ENCODE assay signal across 17 cellular contexts in genomic region chr9:99197124-99197630, GRCh38. TPM values are rescaled to one million over a fixed set of nuclear protein-coding genes. Genes with fewer than 3 reads are reported as not detected.
DNase-seq lines count a peak whose midpoint lies in the region; ATAC-seq, FAIRE-seq and TF ChIP-seq lines count a peak whose summit lies in the region.
"Had no signal": no experiment of that assay in that cellular context is flagged by ENCODE, and none has a peak within 500 bp of the region (broad histone marks: within the 10 kb centered on the region; RNA-seq: fewer than 3 reads in every experiment).

No MANE protein-coding gene starts in this region.

- peak overlapping the region; percentile 19; the same call in 1 of the 2 replicates for H2AFZ ChIP-seq in GM12878 (ENCODE audit: control insufficient read depth, low read depth, low read length)

- no peak overlapping the region for H3K27ac ChIP-seq in GM12878 (ENCODE audit: control insufficient read depth, insufficient read depth)

- POLR2A ChIA-PET in GM12878 (lab: Charles Lee): interaction anchor here (0.6 to 3.7 kb wide), 13 partner anchors 8 to 228 kb away, joined by 3 to 20 read pairs (median 4); partner anchors contain the start of genes ALG2 and SEC61B

- CTCF ChIA-PET in GM12878 (lab: Yijun Ruan, JAX): interaction anchor here (0.8 to 8.6 kb wide), 10 partner anchors 12 to 99 kb away, joined by 3 to 96 read pairs (median 4); partner anchors contain the start of genes ALG2 and SEC61B

- ATAC-seq in GM12878: peak; percentile 31
- no peak for ATAC-seq in GM21529 (IDR thresholded peaks at IDR 0.05; ENCODE audit: unreplicated experiment)

- no peak for TF ChIP-seq RAD21 in GM12878 (IDR thresholded peaks at IDR 0.05; ENCODE audit: insufficient read depth, low read depth, low read length)

- no peak overlapping the region for H3K4me3 Mint-ChIP-seq in HFFc6
- H3K4me3 Mint-ChIP-seq in mesothelial cell of epicardium: no peak overlapping the region
- H3K4me3 Mint-ChIP-seq: CD14-positive monocyte, IgD-negative memory B cell had no signal

- FAIRE-seq in GM12878 (lab: Jason Lieb, UNC): no peak

- H4K20me1 ChIP-seq in GM12878 (ENCODE audit: control insufficient read depth, insufficient read depth): no peaks in the 10 kb centered on the region

- no peaks in the 10 kb centered on the region for H3K36me3 ChIP-seq in GM12878 (ENCODE audit: control insufficient read depth in 2 of 2, insufficient read depth in 2 of 2, low read length in 1 of 2)

- no peaks in the 10 kb centered on the region for H3K27me3 ChIP-seq in GM12878 (replicated peaks in 1 of 2; ENCODE audit: control insufficient read depth in 2 of 2, insufficient read depth in 2 of 2, low read length in 1 of 2)

- intact Hi-C loops in GM12878 (cut with micrococcal nuclease; ENCODE audit: unreplicated experiment): no loop called here

- peaks cover 34% of the 10 kb centered on the region for H3K4me1 ChIP-seq in GM12878 (ENCODE audit: control insufficient read depth, insufficient read depth, low read length)
- H3K4me1 ChIP-seq: Caco-2 had no signal

- TF ChIP-seq CTCF in HFFc6 (IDR thresholded peaks at IDR 0.05) (peak; percentile 41), GM12878 (IDR thresholded peaks at IDR 0.05 in 2 of 3, conservative IDR thresholded peaks at IDR 0.05 in 1 of 3; ENCODE audit: control insufficient read depth in 2 of 3, extremely low read depth in 1 of 3, insufficient read depth in 1 of 3, low read depth in 3 of 3, low read length in 3 of 3) (no peak), mesothelial cell of epicardium (IDR thresholded peaks at IDR 0.05; ENCODE audit: unreplicated experiment) (peak; percentile 13)

- peaks cover 1% of the 10 kb centered on the region; the same call in 2 of the 3 replicates for H3K9me3 ChIP-seq in GM12878 (replicated peaks; ENCODE audit: control insufficient read depth, insufficient read depth, low read length)
- H3K9me3 ChIP-seq: Caco-2 had no signal

- 67% methylated on average over 3 of the region's 3 CpGs for WGBS in GM12878 (ENCODE audit: insufficient coverage, insufficient replicate concordance, low lambda C conversion rate, missing lambda C conversion rate)

- no TSS peak for BruUV-seq in GM12878 (replicated peaks; lab: Mats Ljungman, UMichigan)

- H3K27me3 Mint-ChIP-seq in HFFc6 (ENCODE audit: insufficient read depth) (peaks cover 26% of the 10 kb centered on the region), mesothelial cell of epicardium (ENCODE audit: low read depth) (peaks cover 15% of the 10 kb centered on the region)
- H3K27me3 Mint-ChIP-seq: IgD-negative memory B cell had no signal

- no peak overlapping the region for H3K9ac ChIP-seq in GM12878 (ENCODE audit: control insufficient read depth, insufficient read depth, low read length)

- RAD21 ChIA-PET in GM12878 (lab: Charles Lee; ENCODE audit: unreplicated experiment): interaction anchor here (1.0 to 2.9 kb wide), 9 partner anchors 8 to 37 kb away, joined by 3 to 18 read pairs (median 6); partner anchors contain the start of genes ALG2 and SEC61B

- TF ChIP-seq EP300 in GM12878 (IDR thresholded peaks at IDR 0.05; ENCODE audit: borderline replicate concordance in 1 of 2, control insufficient read depth in 1 of 2, low read depth in 2 of 2, low read length in 2 of 2): no peak

- H3K27ac Mint-ChIP-seq in HFFc6: no peak overlapping the region
- no peak overlapping the region for H3K27ac Mint-ChIP-seq in mesothelial cell of epicardium
- H3K27ac Mint-ChIP-seq: CD14-positive monocyte had no signal

- SMC1A ChIA-PET in GM12878 (lab: Charles Lee; ENCODE audit: uncharacterized antibody, unreplicated experiment): interaction anchor here (0.6 to 6.1 kb wide), 16 partner anchors 11 to 79 kb away, joined by 3 to 68 read pairs (median 4); partner anchors contain the start of genes ALG2 and SEC61B

- H3K79me2 ChIP-seq in GM12878 (ENCODE audit: control insufficient read depth, insufficient read depth, low read length): no peaks in the 10 kb centered on the region

- H3K9me3 Mint-ChIP-seq in HFFc6: no peaks in the 10 kb centered on the region
- no peaks in the 10 kb centered on the region for H3K9me3 Mint-ChIP-seq in mesothelial cell of epicardium

- peaks cover 7% of the 10 kb centered on the region for H3K4me1 Mint-ChIP-seq in HFFc6 (ENCODE audit: low read depth)
- H3K4me1 Mint-ChIP-seq in mesothelial cell of epicardium: no peaks in the 10 kb centered on the region

- H3K4me3 ChIP-seq in GM12878: no peak overlapping the region

- TF ChIP-seq POLR2A in GM12878 (IDR thresholded peaks at IDR 0.05; ENCODE audit: low read depth, low read length): no peak

- peak; percentile 33 for DNase-seq in NCI-H2171 treated with DMSO at 0.1 percent for 48 hours (lab: John Stamatoyannopoulos, UW)
- no peak for DNase-seq in NCI-H2171 (lab: John Stamatoyannopoulos, UW)
- no peak for DNase-seq in HFFc6
- DNase-seq in GM12878 (ENCODE audit: low read depth, low spot score): no peak
- no peak for DNase-seq in mesothelial cell of epicardium (ENCODE audit: low spot score in 2 of 2, unreplicated experiment in 2 of 2)
- DNase-seq in SKM-1 (lab: John Stamatoyannopoulos, UW; ENCODE audit: unreplicated experiment): no peak
- no peak for DNase-seq in iPS-NIHi11 (ENCODE audit: low spot score)
- DNase-seq: Caco-2, DMS79 treated with DMSO at 0.1 percent for 48 hours, GDM1, NCI-H1417 treated with DMSO at 0.1 percent for 48 hours, NCI-H2029, NCI-H82, RPMI8226 had no signal

- H3K36me3 Mint-ChIP-seq in HFFc6 (ENCODE audit: low read depth) (no peaks in the 10 kb centered on the region), mesothelial cell of epicardium (no peaks in the 10 kb centered on the region)
- H3K36me3 Mint-ChIP-seq: CD14-positive monocyte had no signal

- no peak overlapping the region for H3K4me2 ChIP-seq in GM12878 (ENCODE audit: control insufficient read depth, insufficient read depth)

- in situ Hi-C loops in GM12878 (cut with MboI): no loop called here

TF ChIP-seq in GM12878, 131 proteins besides CTCF, POLR2A, EP300 and RAD21 (continues in another document):
- TF ChIP-seq MYC (IDR thresholded peaks at IDR 0.05; ENCODE audit: insufficient read depth, insufficient read length, insufficient replicate concordance, low read length, severe bottlenecking) (no peak), HDAC6 (IDR thresholded peaks at IDR 0.05; ENCODE audit: unreplicated experiment) (no peak), SPI1 (IDR thresholded peaks at IDR 0.05; ENCODE audit: borderline replicate concordance, insufficient read depth, low read depth, low read length) (no peak), PAX5 (IDR thresholded peaks at IDR 0.05; ENCODE audit: borderline replicate concordance, low read depth, low read length) (0 out of 2 replicates have a peak, but pooled peaks have one; percentile 11)
- TF ChIP-seq, protein P1, sequence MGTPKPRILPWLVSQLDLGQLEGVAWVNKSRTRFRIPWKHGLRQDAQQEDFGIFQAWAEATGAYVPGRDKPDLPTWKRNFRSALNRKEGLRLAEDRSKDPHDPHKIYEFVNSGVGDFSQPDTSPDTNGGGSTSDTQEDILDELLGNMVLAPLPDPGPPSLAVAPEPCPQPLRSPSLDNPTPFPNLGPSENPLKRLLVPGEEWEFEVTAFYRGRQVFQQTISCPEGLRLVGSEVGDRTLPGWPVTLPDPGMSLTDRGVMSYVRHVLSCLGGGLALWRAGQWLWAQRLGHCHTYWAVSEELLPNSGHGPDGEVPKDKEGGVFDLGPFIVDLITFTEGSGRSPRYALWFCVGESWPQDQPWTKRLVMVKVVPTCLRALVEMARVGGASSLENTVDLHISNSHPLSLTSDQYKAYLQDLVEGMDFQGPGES (IDR thresholded peaks at IDR 0.05): no peak

RNA-seq across cellular contexts. Expression of gene ALG2, which starts 24.6 kb away (rescaled TPM):
- 10 to 100 TPM; 30.4 to 42.2 (median 38.3) TPM for total RNA-seq in HFFc6 (2021; fragmentation: NEBNext Ultra II Directional; extraction: Animal tissue kit (Norgen Biotek cat#: 25700))
- 49.9 and 52.5 TPM in 2 replicates for total RNA-seq in GM12878 (2013; cell fraction: nucleolus; rRNA removed)
- total RNA-seq in GM12878 (2014; rRNA removed) (43.0 and 45.2 TPM in 2 replicates), GM12878 (2014; rRNA removed; fragmentation: Illumina TruSeq; extraction: Trizol) (34.6 and 34.9 TPM in 2 replicates), GM12878 (2021) (31.7 and 33.0 TPM in 2 replicates), mesothelial cell of epicardium (28.6 to 31.2 TPM (median 29.6 TPM) in 3 replicates)
- polyA plus RNA-seq in GM12878 (2011; ENCODE audit: low read depth): 27.8 TPM
- polyA plus RNA-seq in GM12878 (2011; rRNA removed) (44.7 and 56.1 TPM in 2 replicates), GM12878 (2014; fragmentation: Illumina TruSeq; extraction: Trizol) (40.9 and 53.2 TPM in 2 replicates), GM12878 (2014; fragmentation: Nextera tagmentation; extraction: Ambion mirVana) (10 to 100 TPM in 1 of 2 experiments, 1 to 10 TPM in 1; 8.8 to 17.8 TPM), GM12878 (2014; rRNA removed) (36.3 and 37.2 TPM in 2 replicates), GM12878 (2016; fragmentation: Nextera tagmentation; extraction: Ambion mirVana) (10 to 100 TPM; 50.8 to 52.5 TPM)
- polyA plus RNA-seq in GM12878 (2011; cell fraction: cytosol; rRNA removed): 31.6 and 31.8 TPM in 2 replicates
- 24.9 and 27.6 TPM in 2 replicates for polyA plus RNA-seq in GM12878 (2011; cell fraction: nucleus; rRNA removed)
- 30.4 and 32.4 TPM in 2 replicates for polyA plus RNA-seq in GM12878 (2012)
- 22.4 and 26.1 TPM in 2 replicates for polyA minus RNA-seq in GM12878 (2011; rRNA and poly(A)+ RNA removed)
- 8.8 and 9.9 TPM in 2 replicates for polyA minus RNA-seq in GM12878 (2011; cell fraction: cytosol; rRNA and poly(A)+ RNA removed)
- 15.4 and 21.9 TPM in 2 replicates for polyA minus RNA-seq in GM12878 (2011; cell fraction: nucleus; rRNA and poly(A)+ RNA removed)

RNA-seq across cellular contexts. Expression of gene SEC61B, which starts 24.9 kb away (rescaled TPM):
- total RNA-seq in HFFc6 (2021; fragmentation: NEBNext Ultra II Directional; extraction: Animal tissue kit (Norgen Biotek cat#: 25700)): 100 to 1,000 TPM; 234 to 281 (median 252) TPM
- 26.3 and 28.5 TPM in 2 replicates for total RNA-seq in GM12878 (2013; cell fraction: nucleolus; rRNA removed)
- total RNA-seq in GM12878 (2014; rRNA removed) (255 and 282 TPM in 2 replicates), GM12878 (2014; rRNA removed; fragmentation: Illumina TruSeq; extraction: Trizol) (318 and 349 TPM in 2 replicates), GM12878 (2021) (267 and 278 TPM in 2 replicates), mesothelial cell of epicardium (130 to 139 TPM (median 132 TPM) in 3 replicates)
- polyA plus RNA-seq in GM12878 (2011; ENCODE audit: low read depth): 650 TPM
- polyA plus RNA-seq in GM12878 (2011; rRNA removed) (257 and 280 TPM in 2 replicates), GM12878 (2014; fragmentation: Illumina TruSeq; extraction: Trizol) (239 and 335 TPM in 2 replicates), GM12878 (2014; fragmentation: Nextera tagmentation; extraction: Ambion mirVana) (100 to 1,000 TPM; 108 to 229 TPM), GM12878 (2014; rRNA removed) (384 and 396 TPM in 2 replicates), GM12878 (2016; fragmentation: Nextera tagmentation; extraction: Ambion mirVana) (100 to 1,000 TPM; 721 to 747 TPM)
- 360 and 365 TPM in 2 replicates for polyA plus RNA-seq in GM12878 (2011; cell fraction: cytosol; rRNA removed)
- 136 and 154 TPM in 2 replicates for polyA plus RNA-seq in GM12878 (2011; cell fraction: nucleus; rRNA removed)
- polyA plus RNA-seq in GM12878 (2012): 422 and 604 TPM in 2 replicates
- 62.5 and 68.0 TPM in 2 replicates for polyA minus RNA-seq in GM12878 (2011; rRNA and poly(A)+ RNA removed)
- polyA minus RNA-seq in GM12878 (2011; cell fraction: cytosol; rRNA and poly(A)+ RNA removed): 22.1 and 25.8 TPM in 2 replicates
- polyA minus RNA-seq in GM12878 (2011; cell fraction: nucleus; rRNA and poly(A)+ RNA removed): 28.2 and 46.9 TPM in 2 replicates

Comparison
In these comparisons a context has a peak if more than half of its experiments do, and no peak if none do; other contexts are left out.
1. CTCF ChIP-seq: peak in HFFc6 (single experiment) and mesothelial cell of epicardium (single experiment); none in GM12878 (0 of 3).